In genomic region chr19:343941-344624, GRCh38 we compare ENCODE assay signal across 8 cellular contexts. TPM values are rescaled to one million over a fixed set of nuclear protein-coding genes. Genes with fewer than 3 reads are reported as not detected.
DNase-seq lines count a peak whose midpoint lies in the region; TF ChIP-seq lines count a peak whose summit lies in the region.

No MANE protein-coding gene starts in this region.

- H3K36me3 ChIP-seq in OCI-LY7 (ENCODE audit: insufficient read depth, low read length) = peaks cover 39% of the 10 kb centered on the region

- DNase-seq in DMS 273 (lab: John Stamatoyannopoulos, UW; ENCODE audit: unreplicated experiment) (peak; percentile 71), DMS 273 treated with DMSO at 0.1 percent for 48 hours (lab: John Stamatoyannopoulos, UW) (no peak), HEK293T (ENCODE audit: extremely low spot score) (peak; percentile 82), OCI-LY7 (ENCODE audit: low spot score) (peak; percentile 37), astrocyte of the cerebellum (ENCODE audit: low read depth) (no peak), iris pigment epithelial cell (ENCODE audit: low read depth) (peak; percentile 26), NCI-H187 treated with DMSO at 0.1 percent for 48 hours (lab: John Stamatoyannopoulos, UW) (no peak)
- peak; percentile 12 for DNase-seq in stimulated activated CD4-positive, alpha-beta T cell treated with anti-CD3 and anti-CD28 coated beads, Interleukin-1b, Interleukin-23, amount 100 ng/mL, for 48 hours

- H3K4me2 ChIP-seq in OCI-LY7 (ENCODE audit: low read length) = peak overlapping the region; percentile 78

- H2AFZ ChIP-seq in OCI-LY7 (ENCODE audit: low read length) = peak overlapping the region; percentile 55; the same call in 1 of the 2 replicates

- peak overlapping the region; percentile 27 for H3K27ac ChIP-seq in OCI-LY7 (ENCODE audit: low read depth, low read length, poor library complexity, severe bottlenecking)

- H3K4me1 ChIP-seq in OCI-LY7 (ENCODE audit: insufficient read depth, low read length, poor library complexity, severe bottlenecking) = peaks cover 45% of the 10 kb centered on the region

- H3K9me2 ChIP-seq in OCI-LY7 (ENCODE audit: insufficient read depth, low read length) = no peaks in the 10 kb centered on the region

- POLR2A ChIA-PET in HEK293T (lab: Yijun Ruan, JAX) = interaction anchor here (1.0 to 1.1 kb wide), 2 partner anchors 19 to 142 kb away, joined by 3 to 4 read pairs; no protein-coding TSS in a partner anchor
- POLR2A ChIA-PET in OCI-LY7 (lab: Charles Lee) = interaction anchor here (1.0 kb wide), 1 partner anchor 39 kb away, joined by 3 read pairs; no protein-coding TSS in a partner anchor

- H3K4me3 ChIP-seq in OCI-LY7 (ENCODE audit: low read depth, low read length, poor library complexity, severe bottlenecking) (peak overlapping the region; percentile 95), astrocyte of the cerebellum (ENCODE audit: low read depth, low read length) (peak overlapping the region; percentile 62)

- CTCF ChIA-PET in HEK293T (lab: Yijun Ruan, JAX) (no interaction called here), OCI-LY7 (lab: Charles Lee; ENCODE audit: unreplicated experiment) (no interaction called here)

- H4K20me1 ChIP-seq in OCI-LY7 (ENCODE audit: insufficient read depth, low read length) = peaks cover 15% of the 10 kb centered on the region; the same call in 1 of the 2 replicates

- in situ Hi-C loops in astrocyte of the cerebellum (cut with HindIII; ENCODE audit: low sequenced_read_pairs) = no loop called here

- intact Hi-C loops in OCI-LY7 (cut with micrococcal nuclease; ENCODE audit: unreplicated experiment) = no loop called here

- no TSS peak for BruUV-seq in OCI-LY7 (replicated peaks; lab: Mats Ljungman, UMichigan)

- H3K79me2 ChIP-seq in OCI-LY7 (ENCODE audit: insufficient read depth, low read depth, low read length) = peaks cover 49% of the 10 kb centered on the region

- peaks cover 5% of the 10 kb centered on the region for H3K9me3 ChIP-seq in OCI-LY7 (ENCODE audit: low read length)

- TF ChIP-seq CTCF in OCI-LY7 (conservative IDR thresholded peaks at IDR 0.05; ENCODE audit: low read length) (no peak), astrocyte of the cerebellum (IDR thresholded peaks at IDR 0.05; ENCODE audit: low read depth, low read length, missing control alignments) (no peak)

TF ChIP-seq in HEK293T, 16 proteins besides CTCF, POLR2A, EP300 and RAD21:
- TF ChIP-seq SUZ12 (IDR thresholded peaks at IDR 0.05) = no peak

RNA-seq across cellular contexts. Expression of gene MIER2, which starts 0.5 kb away (rescaled TPM):
- 21.6 and 30.2 TPM in 2 replicates for total RNA-seq in OCI-LY7 (2014; rRNA removed; shearing (Covaris generic))
- 29.1 and 33.0 TPM in 2 replicates for total RNA-seq in OCI-LY7 (2022)

RNA-seq across cellular contexts. Expression of gene PLPP2, which starts 52.9 kb away (rescaled TPM):
- total RNA-seq in OCI-LY7 (2014; rRNA removed; shearing (Covaris generic)) = 0.03 and 0.05 TPM in 2 replicates
- 0.50 and 0.80 TPM in 2 replicates for total RNA-seq in OCI-LY7 (2022)

Comparison
In these comparisons a context has a peak if more than half of its experiments do, and no peak if none do; other contexts are left out.
1. DNase-seq: peak in DMS 273 (single experiment), HEK293T (single experiment), OCI-LY7 (single experiment), iris pigment epithelial cell (single experiment) and stimulated activated CD4-positive, alpha-beta T cell treated with anti-CD3 and anti-CD28 coated beads, Interleukin-1b, Interleukin-23, amount 100 ng/mL, for 48 hours (single experiment); none in DMS 273 treated with DMSO at 0.1 percent for 48 hours (single experiment), astrocyte of the cerebellum (single experiment) and NCI-H187 treated with DMSO at 0.1 percent for 48 hours (single experiment).